Comparison of ENCODE assay signal across 8 cellular contexts in the genomic region with DNA sequence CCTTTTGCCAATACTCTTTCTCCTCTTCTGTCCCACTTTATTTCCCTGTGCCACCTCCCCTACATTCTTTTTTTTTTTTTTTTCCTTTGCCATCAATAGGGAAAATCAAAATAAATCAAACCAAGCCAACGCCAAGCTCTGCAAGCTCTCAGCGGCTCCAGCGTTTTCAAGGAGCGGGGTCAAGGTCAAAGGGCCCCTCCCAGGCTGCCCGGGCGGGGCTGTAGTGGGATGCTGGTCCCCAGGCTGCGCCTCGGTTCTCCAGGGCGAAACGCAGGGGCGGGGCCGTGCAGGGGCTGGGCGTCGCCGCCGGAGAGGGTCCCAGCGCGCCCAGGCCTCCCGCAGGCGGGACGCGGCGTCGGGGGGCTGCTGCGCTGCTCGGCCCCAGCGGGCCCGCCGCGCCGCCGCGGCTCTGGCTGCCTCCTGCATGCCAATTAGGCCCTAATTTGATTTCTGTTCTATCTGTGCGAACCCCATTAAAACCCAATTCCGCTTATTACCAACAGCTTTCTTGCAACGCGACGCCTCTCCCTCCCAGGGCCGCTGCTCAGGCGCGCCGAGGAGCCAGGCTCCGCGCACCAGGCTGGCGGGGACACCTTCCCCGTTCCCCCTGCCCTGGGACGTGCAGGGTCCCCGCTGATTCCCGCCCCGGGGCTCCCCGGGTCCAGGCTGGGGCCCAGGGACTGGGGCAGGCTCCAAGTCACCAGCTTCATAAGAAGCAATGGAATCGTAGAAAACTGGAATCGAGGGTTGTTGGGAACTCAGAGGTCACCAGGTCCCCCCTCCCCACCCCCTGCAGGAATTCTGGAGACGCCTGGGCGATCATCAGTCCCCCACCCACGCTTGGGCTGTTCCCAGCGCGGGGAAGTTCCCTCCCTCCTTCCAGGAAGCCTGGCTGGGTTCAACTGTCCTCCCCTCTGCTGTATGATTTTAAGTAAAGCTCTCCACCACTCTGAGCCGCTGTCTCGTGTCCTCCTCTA. TPM values are rescaled to one million over a fixed set of nuclear protein-coding genes. Genes with fewer than 3 reads are reported as not detected.
DNase-seq lines count a peak whose midpoint lies in the region; ATAC-seq and TF ChIP-seq lines count a peak whose summit lies in the region.

No MANE protein-coding gene starts in this region.

- no peaks in the 10 kb centered on the region for H3K9me3 Mint-ChIP-seq in activated naive CD8-positive, alpha-beta T cell treated with anti-CD3 and anti-CD28 coated beads, Interleukin-2, amount 10 ng/mL, durations not matched to agents 7 days and 5 days
- no peaks in the 10 kb centered on the region for H3K9me3 Mint-ChIP-seq in immature natural killer cell

- TF ChIP-seq CTCF in PC-9 (conservative IDR thresholded peaks at IDR 0.05): no peak

- no peak overlapping the region for H3K27ac ChIP-seq in PC-9

- H3K9me2 ChIP-seq in PC-9 (ENCODE audit: insufficient read depth): no peaks in the 10 kb centered on the region

- no peaks in the 10 kb centered on the region for H4K20me1 ChIP-seq in PC-9 (ENCODE audit: insufficient read depth)

- H3K27me3 ChIP-seq in PC-9 (ENCODE audit: insufficient read depth, low read depth): no peaks in the 10 kb centered on the region

- DNase-seq in AG08396 (ENCODE audit: low spot score): peak; percentile 49
- peak; percentile 59 for DNase-seq in activated naive CD8-positive, alpha-beta T cell treated with anti-CD3 and anti-CD28 coated beads, Interleukin-2, amount 10 ng/mL, durations not matched to agents 7 days and 5 days
- DNase-seq in immature natural killer cell: no peak
- peak; percentile 5 for DNase-seq in stimulated activated CD4-positive, alpha-beta T cell treated with anti-CD3 and anti-CD28 coated beads, Interleukin-4, amount 100 ng/mL, for 24 hours
- DNase-seq in NCI-H1105 treated with DMSO at 0.1 percent for 48 hours (lab: John Stamatoyannopoulos, UW): no peak
- DNase-seq in PC-9: no peak

- peaks cover 13% of the 10 kb centered on the region for H3K27me3 Mint-ChIP-seq in activated naive CD8-positive, alpha-beta T cell treated with anti-CD3 and anti-CD28 coated beads, Interleukin-2, amount 10 ng/mL, durations not matched to agents 7 days and 5 days
- peaks cover 2 to 22% (median 5%) of the 10 kb centered on the region in 3 donors for H3K27me3 Mint-ChIP-seq in immature natural killer cell (ENCODE audit: low read depth in 3 of 3)

- H3K4me3 Mint-ChIP-seq in activated naive CD8-positive, alpha-beta T cell treated with anti-CD3 and anti-CD28 coated beads, Interleukin-2, amount 10 ng/mL, durations not matched to agents 7 days and 5 days: peak overlapping the region; percentile 69
- peak overlapping the region in 4 of 5 donors; percentile 24 to 53 (median 47) for H3K4me3 Mint-ChIP-seq in immature natural killer cell

- no peak overlapping the region for H3K4me2 ChIP-seq in PC-9

- peak; percentile 47 for ATAC-seq in HG02884 (IDR thresholded peaks at IDR 0.05; ENCODE audit: unreplicated experiment)
- peak; percentile 87 for ATAC-seq in activated naive CD8-positive, alpha-beta T cell treated with anti-CD3 and anti-CD28 coated beads, Interleukin-2, amount 10 ng/mL, durations not matched to agents 7 days and 5 days (ENCODE audit: low read depth)
- ATAC-seq in GM21737 (IDR thresholded peaks at IDR 0.05; ENCODE audit: unreplicated experiment): no peak

- H3K4me3 ChIP-seq in PC-9: no peak overlapping the region

- H2AFZ ChIP-seq in PC-9: no peak overlapping the region

- H3K9me3 ChIP-seq in PC-9 (ENCODE audit: insufficient read depth, low read depth): no peaks in the 10 kb centered on the region

- no peaks in the 10 kb centered on the region for H3K79me2 ChIP-seq in PC-9 (ENCODE audit: low read depth)

- no peak overlapping the region for H3K27ac Mint-ChIP-seq in activated naive CD8-positive, alpha-beta T cell treated with anti-CD3 and anti-CD28 coated beads, Interleukin-2, amount 10 ng/mL, durations not matched to agents 7 days and 5 days
- H3K27ac Mint-ChIP-seq in immature natural killer cell: no peak overlapping the region

- intact Hi-C loops in PC-9 (cut with micrococcal nuclease; ENCODE audit: unreplicated experiment): no loop called here

- H3K4me1 ChIP-seq in PC-9 (replicated peaks; ENCODE audit: insufficient read depth): peaks cover 6% of the 10 kb centered on the region

- POLR2A ChIA-PET in activated naive CD8-positive, alpha-beta T cell treated with anti-CD3 and anti-CD28 coated beads, Interleukin-2, amount 10 ng/mL, durations not matched to agents 7 days and 5 days (lab: Charles Lee): no interaction called here
- POLR2A ChIA-PET in PC-9 (lab: Charles Lee; ENCODE audit: unreplicated experiment): interaction anchor here (0.6 kb wide), 1 partner anchor 9 kb away, joined by 8 read pairs; no protein-coding TSS in a partner anchor

- H3K36me3 Mint-ChIP-seq in activated naive CD8-positive, alpha-beta T cell treated with anti-CD3 and anti-CD28 coated beads, Interleukin-2, amount 10 ng/mL, durations not matched to agents 7 days and 5 days: no peaks in the 10 kb centered on the region
- no peaks in the 10 kb centered on the region for H3K36me3 Mint-ChIP-seq in immature natural killer cell

- BruUV-seq in PC-9 (replicated peaks; lab: Mats Ljungman, UMichigan): no TSS peak

- H3K36me3 ChIP-seq in PC-9 (ENCODE audit: low read depth): no peaks in the 10 kb centered on the region

- CTCF ChIA-PET in PC-9 (lab: Charles Lee): no interaction called here

- H3F3A ChIP-seq in PC-9 (ENCODE audit: insufficient read depth, low read depth): peaks cover 13% of the 10 kb centered on the region

- H3K4me1 Mint-ChIP-seq in activated naive CD8-positive, alpha-beta T cell treated with anti-CD3 and anti-CD28 coated beads, Interleukin-2, amount 10 ng/mL, durations not matched to agents 7 days and 5 days: peaks cover 4% of the 10 kb centered on the region
- H3K4me1 Mint-ChIP-seq in immature natural killer cell: peaks cover 0 to 5% of the 10 kb centered on the region in 2 donors

RNA-seq across cellular contexts. Expression of a gene that starts 50.7 kb away (rescaled TPM):
- total RNA-seq in activated naive CD8-positive, alpha-beta T cell treated with anti-CD3 and anti-CD28 coated beads, Interleukin-2, amount 10 ng/mL, durations not matched to agents 7 days and 5 days: under 1 TPM; 0.85 to 0.89 TPM
- 10 to 100 TPM in 1 of 3 donors, 1 to 10 TPM in 2; 2.4 to 11.3 (median 9.8) TPM for polyA plus RNA-seq in immature natural killer cell
- total RNA-seq in PC-9 (2021): 1.1 and 1.4 TPM in 2 replicates

Comparison
In these comparisons a context has a peak if more than half of its experiments do, and no peak if none do; other contexts are left out.
1. DNase-seq: peak in AG08396 (single experiment), activated naive CD8-positive, alpha-beta T cell treated with anti-CD3 and anti-CD28 coated beads, Interleukin-2, amount 10 ng/mL, durations not matched to agents 7 days and 5 days (single experiment) and stimulated activated CD4-positive, alpha-beta T cell treated with anti-CD3 and anti-CD28 coated beads, Interleukin-4, amount 100 ng/mL, for 24 hours (single experiment); none in immature natural killer cell (0 of 3), NCI-H1105 treated with DMSO at 0.1 percent for 48 hours (single experiment) and PC-9 (0 of 2).